ENCODE assay signal across 30 cellular contexts in genomic region chr11:78886616-78887015, GRCh38.
DNase-seq lines count a peak whose midpoint lies in the region; ATAC-seq, FAIRE-seq and TF ChIP-seq lines count a peak whose summit lies in the region.
"Had no signal": no experiment of that assay in that cellular context is flagged by ENCODE, and none has a peak within 500 bp of the region (broad histone marks: within the 10 kb centered on the region; RNA-seq: fewer than 3 reads in every experiment).

No MANE protein-coding gene starts in this region.

- no peak overlapping the region for H3K4me2 ChIP-seq in GM23338
- H3K4me2 ChIP-seq: hepatocyte, smooth muscle cell had no signal

- TF ChIP-seq CTCF in GM23338 (conservative IDR thresholded peaks at IDR 0.05; ENCODE audit: low read depth in 2 of 2) (no peak), bronchial epithelial cell (IDR thresholded peaks at IDR 0.05; ENCODE audit: insufficient read depth, low read length, severe bottlenecking) (no peak), fibroblast of villous mesenchyme (IDR thresholded peaks at IDR 0.05; ENCODE audit: insufficient read depth, low read depth, low read length) (no peak), nephron progenitor cell (IDR thresholded peaks at IDR 0.05) (no peak), type B pancreatic cell (conservative IDR thresholded peaks at IDR 0.05) (no peak)

- no peak overlapping the region for H3K4me3 Mint-ChIP-seq in GM23338
- no peak overlapping the region for H3K4me3 Mint-ChIP-seq in nephron progenitor cell
- H3K4me3 Mint-ChIP-seq in type B pancreatic cell, result no peak overlapping the region
- H3K4me3 Mint-ChIP-seq in activated T-cell treated with anti-CD3 and anti-CD28 coated beads, Interleukin-2, amount 50 U/mL, for 4 hours, result no peak overlapping the region
- H3K4me3 Mint-ChIP-seq: activated CD8-positive, alpha-beta memory T cell treated with anti-CD3 and anti-CD28 coated beads, Interleukin-2, amount 10 ng/mL, durations not matched to agents 7 days and 5 days; activated naive CD8-positive, alpha-beta T cell treated with anti-CD3 and anti-CD28 coated beads for 36 hours; CD4-positive, alpha-beta memory T cell; natural killer cell had no signal

- H3K27ac Mint-ChIP-seq in GM23338 (peak overlapping the region; percentile 9; the same call in 1 of the 2 replicates), nephron progenitor cell (peak overlapping the region; percentile 75), type B pancreatic cell (no peak overlapping the region)
- H3K27ac Mint-ChIP-seq: activated CD8-positive, alpha-beta memory T cell treated with anti-CD3 and anti-CD28 coated beads, Interleukin-2, amount 10 ng/mL, durations not matched to agents 7 days and 5 days; activated naive CD8-positive, alpha-beta T cell treated with anti-CD3 and anti-CD28 coated beads for 36 hours; activated T-helper 2 cell treated with anti-CD3 and anti-CD28 coated beads, Interferon-gamma antibody, Interleukin-2, Interleukin-4, amounts not matched to agents 10 μg/mL and 5 μg/mL and 100 μg/mL, durations not matched to agents 14 hours and 24 hours and 36 hours; CD4-positive, alpha-beta memory T cell; natural killer cell had no signal

- FAIRE-seq in bronchial epithelial cell (lab: Jason Lieb, UNC), result peak; percentile 99
- FAIRE-seq: GM12892, K562 had no signal

- no peak for ATAC-seq in GM23338
- no peak for ATAC-seq in activated T-cell treated with anti-CD3 and anti-CD28 coated beads, Interleukin-2, amount 50 U/mL, for 4 hours
- ATAC-seq: activated CD8-positive, alpha-beta memory T cell treated with anti-CD3 and anti-CD28 coated beads, Interleukin-2, amount 10 ng/mL, durations not matched to agents 7 days and 5 days; K562; natural killer cell; stimulated activated naive CD8-positive, alpha-beta T cell treated with anti-CD3 and anti-CD28 coated beads, Interleukin-15, Interleukin-2, amounts not matched to agents 100 U/mL and 50 U/mL, for 24 hours had no signal

- H3K4me1 ChIP-seq in GM23338 (ENCODE audit: insufficient read depth), result peaks cover 3% of the 10 kb centered on the region; the same call in 1 of the 2 replicates
- H3K4me1 ChIP-seq: tibial artery had no signal

- no peak for DNase-seq in GM23338 (ENCODE audit: low spot score)
- peak; percentile 94 for DNase-seq in bronchial epithelial cell (ENCODE audit: low read depth)
- peak; percentile 1 for DNase-seq in fibroblast of villous mesenchyme (ENCODE audit: low read depth)
- DNase-seq in nephron progenitor cell, result no peak
- no peak for DNase-seq in dedifferentiated amniotic fluid mesenchymal stem cell (ENCODE audit: extremely low spot score)
- DNase-seq in type B pancreatic cell (ENCODE audit: extremely low spot score, unreplicated experiment), result no peak
- no peak for DNase-seq in activated CD8-positive, alpha-beta memory T cell treated with anti-CD3 and anti-CD28 coated beads, Interleukin-2, amount 50 U/mL, for 48 hours
- no peak for DNase-seq in activated T-cell treated with anti-CD3 and anti-CD28 coated beads, Interleukin-2, amount 50 U/mL, for 4 hours
- DNase-seq: activated CD4-positive, alpha-beta T cell treated with anti-CD3 and anti-CD28 coated beads for 48 hours; activated CD8-positive, alpha-beta memory T cell treated with anti-CD3 and anti-CD28 coated beads, Interleukin-2, amount 10 ng/mL, durations not matched to agents 7 days and 5 days; activated naive CD8-positive, alpha-beta T cell treated with anti-CD3 and anti-CD28 coated beads for 36 hours; CD4-positive, alpha-beta memory T cell; DMS79; islet precursor cell; mesendoderm; natural killer cell; NCI-H1436 treated with DMSO at 0.1 percent for 48 hours; NCI-H2171; NCI-H69; SIG-M5; stimulated activated CD4-positive, alpha-beta T cell treated with anti-CD3 and anti-CD28 coated beads, Interleukin-4, amount 100 ng/mL, for 1 hour; stimulated activated naive CD8-positive, alpha-beta T cell treated with anti-CD3 and anti-CD28 coated beads, Interleukin-15, Interleukin-2, amounts not matched to agents 100 U/mL and 50 U/mL, for 24 hours; T-helper 1 cell; tibial artery had no signal

- H3K27me3 ChIP-seq in GM23338 (ENCODE audit: insufficient read depth), result no peaks in the 10 kb centered on the region
- H3K27me3 ChIP-seq in bronchial epithelial cell (ENCODE audit: control insufficient read depth, insufficient read depth, low read length), result no peaks in the 10 kb centered on the region
- H3K27me3 ChIP-seq: hepatocyte, tibial artery had no signal

- H2AFZ ChIP-seq in GM23338, result no peak overlapping the region
- H2AFZ ChIP-seq: hepatocyte had no signal

- H3K36me3 Mint-ChIP-seq in GM23338 (ENCODE audit: low read depth), result peaks cover 4% of the 10 kb centered on the region; the same call in 2 of the 3 replicates
- H3K36me3 Mint-ChIP-seq in nephron progenitor cell (ENCODE audit: low read depth), result peaks cover 88% of the 10 kb centered on the region
- H3K36me3 Mint-ChIP-seq in type B pancreatic cell, result peaks cover 51% of the 10 kb centered on the region
- no peaks in the 10 kb centered on the region for H3K36me3 Mint-ChIP-seq in activated T-cell treated with anti-CD3 and anti-CD28 coated beads, Interleukin-2, amount 50 U/mL, for 4 hours (ENCODE audit: insufficient read depth)
- H3K36me3 Mint-ChIP-seq: activated CD8-positive, alpha-beta memory T cell treated with anti-CD3 and anti-CD28 coated beads, Interleukin-2, amount 10 ng/mL, durations not matched to agents 7 days and 5 days; activated naive CD8-positive, alpha-beta T cell treated with anti-CD3 and anti-CD28 coated beads for 36 hours; CD4-positive, alpha-beta memory T cell; natural killer cell had no signal

- H3K36me3 ChIP-seq in GM23338 (ENCODE audit: insufficient read depth) (no peaks in the 10 kb centered on the region), bronchial epithelial cell (ENCODE audit: control insufficient read depth, insufficient read depth, low read length) (no peaks in the 10 kb centered on the region)
- H3K36me3 ChIP-seq: tibial artery had no signal

- H3K4me1 Mint-ChIP-seq in GM23338 (peaks cover 5% of the 10 kb centered on the region; the same call in 2 of the 3 replicates), nephron progenitor cell (no peaks in the 10 kb centered on the region), type B pancreatic cell (ENCODE audit: unreplicated experiment) (no peaks in the 10 kb centered on the region)
- no peaks in the 10 kb centered on the region for H3K4me1 Mint-ChIP-seq in activated T-cell treated with anti-CD3 and anti-CD28 coated beads, Interleukin-2, amount 50 U/mL, for 4 hours (ENCODE audit: low read depth)
- H3K4me1 Mint-ChIP-seq: activated CD8-positive, alpha-beta memory T cell treated with anti-CD3 and anti-CD28 coated beads, Interleukin-2, amount 10 ng/mL, durations not matched to agents 7 days and 5 days; activated naive CD8-positive, alpha-beta T cell treated with anti-CD3 and anti-CD28 coated beads for 36 hours; CD4-positive, alpha-beta memory T cell; natural killer cell had no signal

- H3K27ac ChIP-seq in GM23338 (ENCODE audit: low read depth), result no peak overlapping the region
- H3K27ac ChIP-seq: hepatocyte, tibial artery had no signal

- H3F3A ChIP-seq in GM23338 (replicated peaks; ENCODE audit: low read depth), result no peaks in the 10 kb centered on the region

- no peaks in the 10 kb centered on the region for H4K20me1 ChIP-seq in GM23338 (replicated peaks; ENCODE audit: insufficient read depth)

- peaks cover 6% of the 10 kb centered on the region; the same call in 1 of the 2 replicates for H3K9me2 ChIP-seq in GM23338 (ENCODE audit: insufficient read depth)

- H3K27me3 Mint-ChIP-seq in GM23338 (ENCODE audit: insufficient read depth, low read depth, poor library complexity), result peaks cover 5% of the 10 kb centered on the region
- H3K27me3 Mint-ChIP-seq in nephron progenitor cell (ENCODE audit: low read depth, poor library complexity), result peaks cover 4% of the 10 kb centered on the region
- no peaks in the 10 kb centered on the region for H3K27me3 Mint-ChIP-seq in type B pancreatic cell
- no peaks in the 10 kb centered on the region for H3K27me3 Mint-ChIP-seq in activated T-cell treated with anti-CD3 and anti-CD28 coated beads, Interleukin-2, amount 50 U/mL, for 4 hours (ENCODE audit: low read depth)
- H3K27me3 Mint-ChIP-seq: activated CD8-positive, alpha-beta memory T cell treated with anti-CD3 and anti-CD28 coated beads, Interleukin-2, amount 10 ng/mL, durations not matched to agents 7 days and 5 days; brain; CD4-positive, alpha-beta memory T cell had no signal

- H3K9me3 Mint-ChIP-seq in GM23338 (peaks cover under 1% of the 10 kb centered on the region), nephron progenitor cell (peaks cover 17% of the 10 kb centered on the region), type B pancreatic cell (peaks cover under 1% of the 10 kb centered on the region)
- no peaks in the 10 kb centered on the region for H3K9me3 Mint-ChIP-seq in activated T-cell treated with anti-CD3 and anti-CD28 coated beads, Interleukin-2, amount 50 U/mL, for 4 hours
- H3K9me3 Mint-ChIP-seq: activated naive CD8-positive, alpha-beta T cell treated with anti-CD3 and anti-CD28 coated beads for 36 hours; activated T-helper 2 cell treated with anti-CD3 and anti-CD28 coated beads, Interferon-gamma antibody, Interleukin-2, Interleukin-4, amounts not matched to agents 10 μg/mL and 5 μg/mL and 100 μg/mL, durations not matched to agents 14 hours and 24 hours and 36 hours had no signal

- H3K79me2 ChIP-seq in GM23338 (replicated peaks; ENCODE audit: insufficient read depth), result no peaks in the 10 kb centered on the region
- H3K79me2 ChIP-seq: hepatocyte had no signal

- H3K4me3 ChIP-seq in GM23338 (no peak overlapping the region), bronchial epithelial cell (ENCODE audit: low read depth, low read length) (no peak overlapping the region), fibroblast of villous mesenchyme (ENCODE audit: low read depth, low read length) (no peak overlapping the region)
- H3K4me3 ChIP-seq: hepatocyte, K562, smooth muscle cell, tibial artery had no signal

TF ChIP-seq in GM23338, 12 proteins besides CTCF, POLR2A, EP300 and RAD21 (continues in another document):
- TF ChIP-seq ZNF331 (CRISPR knock-in tag; IDR thresholded peaks at IDR 0.05; ENCODE audit: low read depth) (no peak), ETS1 (IDR thresholded peaks at IDR 0.05) (no peak), EZH2 (IDR thresholded peaks at IDR 0.05; ENCODE audit: low read depth, unreplicated experiment) (no peak), JUNB (IDR thresholded peaks at IDR 0.05; ENCODE audit: unreplicated experiment) (no peak), POLR2AphosphoS5 (IDR thresholded peaks at IDR 0.05; ENCODE audit: low read depth) (no peak), CREB1 (CRISPR knock-in tag; IDR thresholded peaks at IDR 0.05; ENCODE audit: low read depth) (no peak)

Comparison
In these comparisons a context has a peak if more than half of its experiments do, and no peak if none do; other contexts are left out.
1. DNase-seq: peak in bronchial epithelial cell (single experiment) and fibroblast of villous mesenchyme (single experiment); none in GM23338 (single experiment), nephron progenitor cell (single experiment), dedifferentiated amniotic fluid mesenchymal stem cell (single experiment), type B pancreatic cell (single experiment), activated CD8-positive, alpha-beta memory T cell treated with anti-CD3 and anti-CD28 coated beads, Interleukin-2, amount 50 U/mL, for 48 hours (single experiment) and activated T-cell treated with anti-CD3 and anti-CD28 coated beads, Interleukin-2, amount 50 U/mL, for 4 hours (single experiment).